In genomic region chr5:55105976-55106375, GRCh38 we compare ENCODE assay signal across 4 cellular contexts. TPM values are rescaled to one million over a fixed set of nuclear protein-coding genes. Genes with fewer than 3 reads are reported as not detected.
"Had no signal": no experiment of that assay in that cellular context is flagged by ENCODE, and none has a peak within 500 bp of the region (broad histone marks: within the 10 kb centered on the region; RNA-seq: fewer than 3 reads in every experiment).

No MANE protein-coding gene starts in this region.

RNA-seq across cellular contexts. Expression of gene GZMA, which starts 3.5 kb away (rescaled TPM):
- total RNA-seq: HepG2, IMR-90, M059J, SJSA1 had no signal
